Comparison of ENCODE assay signal across 9 cellular contexts in the genomic region with DNA sequence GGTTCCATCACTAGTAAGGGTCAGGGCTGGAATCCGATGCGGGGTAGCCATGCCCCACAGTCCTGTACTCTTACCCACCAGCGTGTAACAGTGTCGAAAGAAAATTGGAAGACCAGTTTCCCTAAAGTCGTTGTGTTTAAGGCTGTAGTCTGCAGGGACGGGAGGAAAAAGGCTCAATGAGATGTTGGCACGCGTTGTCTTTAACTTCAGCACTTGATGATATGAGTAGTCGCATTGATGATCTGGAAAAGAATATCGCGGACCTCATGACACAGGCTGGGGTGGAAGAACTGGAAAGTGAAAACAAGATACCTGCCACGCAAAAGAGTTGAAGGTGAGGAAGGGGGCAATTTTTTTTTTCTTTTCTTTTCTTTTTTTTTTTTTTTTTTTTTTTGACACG. TPM values are rescaled to one million over a fixed set of nuclear protein-coding genes. Genes with fewer than 3 reads are reported as not detected.
DNase-seq lines count a peak whose midpoint lies in the region; ATAC-seq and TF ChIP-seq lines count a peak whose summit lies in the region.
"Had no signal": no experiment of that assay in that cellular context is flagged by ENCODE, and none has a peak within 500 bp of the region (broad histone marks: within the 10 kb centered on the region; RNA-seq: fewer than 3 reads in every experiment).

No MANE protein-coding gene starts in this region.

- no peaks in the 10 kb centered on the region for H3K27me3 ChIP-seq in cardiac muscle cell
- no peaks in the 10 kb centered on the region for H3K27me3 ChIP-seq in brain microvascular endothelial cell (replicated peaks)
- no peaks in the 10 kb centered on the region for H3K27me3 ChIP-seq in upper lobe of right lung

- DNase-seq in cardiac muscle cell (ENCODE audit: low read depth in 1 of 2, low spot score in 1 of 2) (no peak), left cardiac atrium (no peak), brain microvascular endothelial cell (no peak), upper lobe of right lung (no peak), DMS153 (lab: John Stamatoyannopoulos, UW) (no peak), NCI-H2196 treated with DMSO at 0.1 percent for 48 hours (lab: John Stamatoyannopoulos, UW; ENCODE audit: unreplicated experiment) (no peak), HCEC 1CT (no peak)
- DNase-seq: activated CD4-positive, alpha-beta T cell treated with anti-CD3 and anti-CD28 coated beads for 4 hours had no signal

- in situ Hi-C loops in brain microvascular endothelial cell (cut with HindIII; ENCODE audit: low pct_ligation_motif_present, low sequenced_read_pairs): no loop called here

- ATAC-seq in left cardiac atrium: no peak
- no peak for ATAC-seq in upper lobe of right lung

- TF ChIP-seq CTCF in cardiac muscle cell (IDR thresholded peaks at IDR 0.05; ENCODE audit: low read depth, low read length) (no peak), brain microvascular endothelial cell (IDR thresholded peaks at IDR 0.05; ENCODE audit: low read depth, low read length, missing control alignments) (no peak), upper lobe of right lung (IDR thresholded peaks at IDR 0.05) (no peak)

- H3K9me3 ChIP-seq in cardiac muscle cell (ENCODE audit: low read depth) (no peaks in the 10 kb centered on the region), mesodermal cell (ENCODE audit: control insufficient read depth, low read length) (no peaks in the 10 kb centered on the region), upper lobe of right lung (no peaks in the 10 kb centered on the region)

- H3K36me3 ChIP-seq in cardiac muscle cell (peaks cover 12% of the 10 kb centered on the region), brain microvascular endothelial cell (replicated peaks) (peaks cover 12% of the 10 kb centered on the region), mesodermal cell (ENCODE audit: control insufficient read depth, insufficient read depth, low read length) (peaks cover 36% of the 10 kb centered on the region), upper lobe of right lung (peaks cover 42% of the 10 kb centered on the region)

- H3K27ac ChIP-seq in cardiac muscle cell: peak overlapping the region; percentile 80
- H3K27ac ChIP-seq in brain microvascular endothelial cell: no peak overlapping the region
- no peak overlapping the region for H3K27ac ChIP-seq in mesodermal cell (ENCODE audit: low read depth, low read length, severe bottlenecking)
- no peak overlapping the region for H3K27ac ChIP-seq in upper lobe of right lung

- peaks cover 6% of the 10 kb centered on the region for H3K4me1 ChIP-seq in cardiac muscle cell (ENCODE audit: low read depth)
- peaks cover 16% of the 10 kb centered on the region for H3K4me1 ChIP-seq in mesodermal cell (ENCODE audit: control insufficient read depth, insufficient read depth, low read length, poor library complexity, severe bottlenecking)
- peaks cover 17% of the 10 kb centered on the region for H3K4me1 ChIP-seq in upper lobe of right lung

- 82 to 92% methylated on average over 8 to 11 of the region's 13 CpGs for WGBS in mesodermal cell (ENCODE audit: insufficient coverage in 2 of 2), 2 experiments

- peak overlapping the region; percentile 48 for H3K4me3 ChIP-seq in cardiac muscle cell
- H3K4me3 ChIP-seq in brain microvascular endothelial cell (ENCODE audit: low read depth, low read length): peak overlapping the region; percentile 88
- peak overlapping the region; percentile 98 for H3K4me3 ChIP-seq in mesodermal cell (ENCODE audit: extremely low read depth, insufficient read depth, low read length, poor library complexity, severe bottlenecking)
- peak overlapping the region; percentile 84 for H3K4me3 ChIP-seq in upper lobe of right lung

- intact Hi-C loops in left cardiac atrium (cut with DNase I): no loop called here
- intact Hi-C loops in upper lobe of right lung (cut with DNase I): no loop called here

RNA-seq across cellular contexts. Expression of a gene that starts 1.3 kb away (rescaled TPM):
- total RNA-seq in cardiac muscle cell (16.7 and 47.5 TPM in 2 replicates), left cardiac atrium (100 to 1,000 TPM; 145 to 160 TPM), upper lobe of right lung (86.2 TPM)
- 481 and 529 TPM in 2 replicates for polyA plus RNA-seq in cardiac muscle cell
- 201 TPM for polyA plus RNA-seq in mesodermal cell (2013, experiment 1 of 2)
- polyA plus RNA-seq in mesodermal cell (2013, experiment 2 of 2): 229 TPM

Comparison
In these comparisons a context has a peak if more than half of its experiments do, and no peak if none do; other contexts are left out.
1. H3K4me3 ChIP-seq: peak in every context shown above with its lines; median percentile 98 in mesodermal cell; 88 in brain microvascular endothelial cell; 84 in upper lobe of right lung; 48 in cardiac muscle cell.